In the genomic region with DNA sequence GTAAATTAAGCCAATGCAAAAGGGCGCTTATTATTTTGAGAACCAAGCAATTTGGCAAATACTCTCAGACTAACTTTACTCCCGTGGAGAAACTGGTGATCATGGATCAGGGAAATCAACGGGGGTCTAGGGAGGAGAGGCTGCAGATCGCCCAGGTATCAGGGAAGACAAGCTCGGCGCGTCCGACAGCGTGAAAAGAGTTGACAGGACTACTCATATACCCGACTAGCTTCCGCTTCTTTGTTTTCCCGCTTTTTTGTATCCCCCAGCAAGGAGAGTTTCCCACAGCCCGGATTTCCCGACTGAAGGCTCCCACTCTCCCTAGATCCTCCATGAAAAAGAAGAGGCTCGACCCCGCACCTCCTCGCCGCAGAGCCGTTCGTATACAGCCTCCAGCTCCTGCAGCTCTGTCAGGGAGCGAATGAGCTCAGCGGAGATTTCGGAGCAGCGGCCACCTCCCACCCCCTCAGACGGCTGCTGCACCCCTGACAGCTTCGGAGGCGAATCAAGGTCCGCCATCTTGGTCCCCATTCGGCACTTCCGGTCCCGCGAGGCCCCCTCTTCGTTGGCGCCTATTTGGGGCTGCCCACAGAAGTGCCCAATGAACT, we compare ENCODE assay signal across 7 cellular contexts. TPM values are rescaled to one million over a fixed set of nuclear protein-coding genes. Genes with fewer than 3 reads are reported as not detected.
A peak's percentile ranks its signal among the peaks of the same experiment; 100 is the strongest.
DNase-seq lines count a peak whose midpoint lies in the region; ATAC-seq, FAIRE-seq and TF ChIP-seq lines count a peak whose summit lies in the region.

Gene COG4, minus strand, starts transcription at position 542 of the 608 bp plus-strand sequence. Its CDS starts 11 bp downstream, at position 531.

- H3K4me1 ChIP-seq in kidney (ENCODE audit: control insufficient read depth in 1 of 2, insufficient read depth in 1 of 2, low read depth in 1 of 2, low read length in 2 of 2) = peaks cover 4 to 10% of the 10 kb centered on the region in 2 donors

- H3K4me3 ChIP-seq in kidney (ENCODE audit: low read length in 2 of 2) = peak within 1 kb of the TSS; percentile 95 to 99

- H3K27ac ChIP-seq in kidney (ENCODE audit: low read depth in 2 of 2, low read length in 2 of 2) = peak within 1 kb of the TSS; percentile 83 to 91

- H3K9ac ChIP-seq in kidney (ENCODE audit: low read length in 2 of 2) = peak within 1 kb of the TSS; percentile 85 to 96

- ATAC-seq in GM18502 (IDR thresholded peaks at IDR 0.05; ENCODE audit: poor library complexity, unreplicated experiment) (peak; percentile 66), HG03039 (IDR thresholded peaks at IDR 0.05; ENCODE audit: unreplicated experiment) (peak; percentile 56)

- intact Hi-C loops in kidney (cut with DNase I) = no loop called here

- peaks cover 0 to 9% of the 10 kb centered on the region in 2 donors for H3K36me3 ChIP-seq in kidney (ENCODE audit: control insufficient read depth in 1 of 2, insufficient read depth in 2 of 2, low read length in 2 of 2)

- TF ChIP-seq CTCF in kidney (IDR thresholded peaks at IDR 0.05; ENCODE audit: borderline replicate concordance, extremely low read depth, insufficient read depth) = no peak

- H3K9me3 ChIP-seq in kidney (ENCODE audit: control insufficient read depth in 1 of 2, low read length in 2 of 2) = no peaks in the 10 kb centered on the region

- FAIRE-seq in kidney (lab: Jason Lieb, UNC) = no peak

- DNase-seq in NCI-H345 treated with DMSO at 0.1 percent for 48 hours (lab: John Stamatoyannopoulos, UW; ENCODE audit: unreplicated experiment) (peak; percentile 16), cerebellum (ENCODE audit: low spot score) (peak; percentile 88), kidney (peak; percentile 95)
- DNase-seq in activated CD4-positive, alpha-beta T cell treated with anti-CD3 and anti-CD28 coated beads for 24 hours (ENCODE audit: low read depth in 2 of 2) = peak; percentile 85 to 87
- DNase-seq in stimulated activated CD4-positive, alpha-beta T cell treated with anti-CD3 and anti-CD28 coated beads, Interleukin-15, amount 100 ng/mL, for 24 hours = peak; percentile 95

RNA-seq across cellular contexts. Expression of gene COG4, which starts in this region (rescaled TPM):
- 37.2 TPM for total RNA-seq in cerebellum
- 69.7 TPM for total RNA-seq in kidney
- polyA plus RNA-seq in kidney (ENCODE audit: insufficient read depth, low read depth, low replicate concordance) = 42.9 TPM

Comparison
In these comparisons a context has a peak if more than half of its experiments do, and no peak if none do; other contexts are left out.
1. Peak in every context shown above with its lines: DNase-seq, ATAC-seq, H3K4me3 ChIP-seq and H3K27ac ChIP-seq.
2. DNase-seq: peak in every context shown above with its lines; median percentile 95 in kidney; 95 in stimulated activated CD4-positive, alpha-beta T cell treated with anti-CD3 and anti-CD28 coated beads, Interleukin-15, amount 100 ng/mL, for 24 hours; 88 in cerebellum; 86 in activated CD4-positive, alpha-beta T cell treated with anti-CD3 and anti-CD28 coated beads for 24 hours; 16 in NCI-H345 treated with DMSO at 0.1 percent for 48 hours.